In the genomic region with DNA sequence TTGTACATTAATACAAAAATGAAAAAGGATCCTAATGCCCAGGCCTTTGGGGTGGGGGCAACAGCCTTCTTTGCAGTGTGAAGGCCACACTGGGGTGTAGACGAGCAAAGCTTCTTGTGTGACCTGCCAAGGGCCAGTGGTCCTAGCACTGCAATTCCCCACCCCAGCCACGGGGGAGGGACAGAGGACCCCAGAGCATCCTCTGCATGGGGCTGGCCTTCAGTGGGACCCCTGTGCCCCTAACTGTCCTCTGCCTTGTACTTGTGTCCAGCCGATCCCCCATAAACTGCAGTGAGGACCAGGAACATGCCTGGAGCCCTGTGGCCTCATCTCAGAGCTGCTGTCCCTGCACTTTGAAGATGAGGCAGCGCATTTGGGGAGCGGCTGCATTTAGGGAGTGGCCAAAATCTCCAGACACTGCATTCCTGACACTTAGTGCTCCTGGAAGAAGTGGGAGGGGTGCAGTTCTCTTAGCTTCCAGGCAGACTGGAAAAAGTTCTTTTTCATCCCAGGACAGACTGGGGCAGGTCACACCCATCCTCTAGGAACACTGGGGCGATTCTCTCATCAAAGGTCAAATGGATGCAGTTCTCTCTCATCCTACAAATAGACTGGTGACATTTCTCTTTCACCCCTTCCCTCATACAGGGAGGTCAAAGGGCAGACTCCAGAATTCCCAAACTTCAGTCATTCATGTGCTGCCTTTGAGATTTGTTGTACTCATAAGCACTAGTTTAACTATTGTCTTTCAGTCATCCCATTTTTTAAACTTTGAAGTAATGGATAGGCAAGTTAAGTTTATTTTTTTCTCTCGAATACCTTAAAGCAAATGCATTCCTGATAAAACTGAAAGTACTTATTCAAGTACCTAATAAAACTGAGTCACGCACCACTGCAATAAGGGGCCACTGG, we compare ENCODE assay signal across 9 cellular contexts. TPM values are rescaled to one million over a fixed set of nuclear protein-coding genes. Genes with fewer than 3 reads are reported as not detected.
DNase-seq lines count a peak whose midpoint lies in the region; ATAC-seq, FAIRE-seq and TF ChIP-seq lines count a peak whose summit lies in the region.
"Had no signal": no experiment of that assay in that cellular context is flagged by ENCODE, and none has a peak within 500 bp of the region (broad histone marks: within the 10 kb centered on the region; RNA-seq: fewer than 3 reads in every experiment).

No MANE protein-coding gene starts in this region.

- no peak overlapping the region for H4K12ac ChIP-seq in trophoblast cell (ENCODE audit: low read depth, low read length)

- H3K36me3 Mint-ChIP-seq in CD4-positive, alpha-beta memory T cell = peaks cover 37 to 71% of the 10 kb centered on the region in 2 donors
- H3K36me3 Mint-ChIP-seq in activated B cell treated with CpG ODN at 0.5 μM for 24 hours (ENCODE audit: low read depth) = peaks cover 66% of the 10 kb centered on the region

- peak overlapping the region; percentile 96 to 99 (median 98) for H3K27ac Mint-ChIP-seq in CD4-positive, alpha-beta memory T cell
- peak overlapping the region; percentile 92 for H3K27ac Mint-ChIP-seq in activated B cell treated with CpG ODN at 0.5 μM for 24 hours

- TF ChIP-seq POLR2A in HepG2 (IDR thresholded peaks at IDR 0.05; ENCODE audit: insufficient read depth in 1 of 2, low read depth in 2 of 2, low read length in 2 of 2) = no peak

- H3K4me1 Mint-ChIP-seq in CD4-positive, alpha-beta memory T cell = peaks cover 46 to 100% (median 67%) of the 10 kb centered on the region in 4 donors
- H3K4me1 Mint-ChIP-seq in activated B cell treated with CpG ODN at 0.5 μM for 24 hours = peaks cover 81% of the 10 kb centered on the region

- POLR2A ChIA-PET in CD4-positive, alpha-beta memory T cell (lab: Charles Lee; ENCODE audit: partially characterized antibody) = interaction anchor here (0.5 to 21.9 kb wide), 15 partner anchors 15 to 398 kb away, joined by 3 to 551 read pairs (median 5); partner anchors contain the start of genes CCM2, H2AZ2, PPIA and PURB
- POLR2A ChIA-PET in activated B cell treated with CpG ODN at 0.5 μM for 24 hours (lab: Charles Lee) = interaction anchor here (0.6 to 13.0 kb wide), 27 partner anchors 7 to 1054 kb away, joined by 3 to 325 read pairs (median 5); partner anchors contain the start of genes CCM2, DDX56, H2AZ2 and OGDH
- POLR2A ChIA-PET in HepG2 (lab: Yijun Ruan, JAX) = no interaction called here

- H3K4me2 ChIP-seq in trophoblast cell (ENCODE audit: low read length) (no peak overlapping the region), HepG2 (ENCODE audit: low read depth, low read length) (no peak overlapping the region)

- peak overlapping the region; percentile 95 to 99 (median 98) for H3K4me3 Mint-ChIP-seq in CD4-positive, alpha-beta memory T cell
- peak overlapping the region; percentile 92 for H3K4me3 Mint-ChIP-seq in activated B cell treated with CpG ODN at 0.5 μM for 24 hours

- no peak overlapping the region for H2BK120ac ChIP-seq in trophoblast cell (ENCODE audit: insufficient read depth, low read length, poor library complexity)

- peak overlapping the region; percentile 85 for H3K27ac ChIP-seq in CD4-positive, alpha-beta memory T cell (ENCODE audit: low read depth, low read length)
- H3K27ac ChIP-seq in trophoblast cell (ENCODE audit: low read depth, low read length) (no peak overlapping the region), HepG2 (ENCODE audit: extremely low read length, insufficient read depth, low read length) (no peak overlapping the region)

- TF ChIP-seq CTCF in GM20000 (IDR thresholded peaks at IDR 0.05; ENCODE audit: extremely low read depth, missing control alignments) (peak; percentile 4), activated B cell treated with CpG ODN at 0.5 μM for 24 hours (IDR thresholded peaks at IDR 0.05) (no peak), HepG2 (CRISPR knock-in tag; IDR thresholded peaks at IDR 0.05) (no peak)

- H3K9me3 Mint-ChIP-seq in CD4-positive, alpha-beta memory T cell = no peaks in the 10 kb centered on the region
- no peaks in the 10 kb centered on the region for H3K9me3 Mint-ChIP-seq in activated B cell treated with CpG ODN at 0.5 μM for 24 hours

- H2AFZ ChIP-seq in trophoblast cell (ENCODE audit: insufficient read depth, low read length, poor library complexity) = no peak overlapping the region
- no peak overlapping the region for H2AFZ ChIP-seq in HepG2 (ENCODE audit: low read length)

- no peak for ATAC-seq in activated B cell treated with CpG ODN at 0.5 μM for 24 hours (ENCODE audit: low read depth)
- ATAC-seq in HepG2 = no peak

- no peak overlapping the region for H3K23ac ChIP-seq in trophoblast cell (ENCODE audit: low read length)

- peak overlapping the region; percentile 13 to 77 for H3K4me3 ChIP-seq in CD4-positive, alpha-beta memory T cell (ENCODE audit: low read length in 2 of 2)
- H3K4me3 ChIP-seq in mononuclear cell (ENCODE audit: low read length) (peak overlapping the region; percentile 60), trophoblast cell (ENCODE audit: low read depth, low read length) (no peak overlapping the region), HepG2 (replicated peaks in 1 of 3; ENCODE audit: insufficient read depth in 1 of 3, low read depth in 2 of 3, low read length in 3 of 3) (no peak overlapping the region)

- H3K14ac ChIP-seq in trophoblast cell (ENCODE audit: low read length) = no peak overlapping the region

- no CpG with 5 or more reads among the region's 8 CpGs for WGBS in trophoblast cell (ENCODE audit: extremely low coverage, insufficient coverage, insufficient read length)
- 36% methylated on average over 4 of the region's 8 CpGs for WGBS in HepG2 (ENCODE audit: low lambda C conversion rate)

- H2AK5ac ChIP-seq in trophoblast cell (ENCODE audit: low read length) = no peak overlapping the region

- peaks cover 78% of the 10 kb centered on the region for H3K4me1 ChIP-seq in CD4-positive, alpha-beta memory T cell (ENCODE audit: insufficient read depth, low read length)
- H3K4me1 ChIP-seq in mononuclear cell (ENCODE audit: insufficient read depth, low read length) (peaks cover 70% of the 10 kb centered on the region), trophoblast cell (ENCODE audit: control insufficient read depth in 1 of 2, insufficient read depth in 2 of 2, low read length in 2 of 2) (peaks cover 5 to 7% of the 10 kb centered on the region in 2 experiments), HepG2 (ENCODE audit: insufficient read depth, low read length) (peaks cover 23% of the 10 kb centered on the region)

- BruUV-seq in HepG2 (replicated peaks; lab: Mats Ljungman, UMichigan) = no TSS peak

- H3K27me3 ChIP-seq in CD4-positive, alpha-beta memory T cell (ENCODE audit: insufficient read depth, low read length) = no peaks in the 10 kb centered on the region
- no peaks in the 10 kb centered on the region for H3K27me3 ChIP-seq in mononuclear cell (ENCODE audit: insufficient read depth, low read length)
- H3K27me3 ChIP-seq in trophoblast cell (ENCODE audit: insufficient read depth, low read length) = no peaks in the 10 kb centered on the region
- H3K27me3 ChIP-seq in HepG2 (ENCODE audit: control insufficient read depth in 1 of 2, insufficient read depth in 2 of 2, low read length in 2 of 2) = peaks cover 4 to 5% of the 10 kb centered on the region in 2 experiments; a peak in 2 of 5 replicates

- H4K8ac ChIP-seq in trophoblast cell (ENCODE audit: low read depth, low read length) = no peak overlapping the region

- no peak overlapping the region for H2BK5ac ChIP-seq in trophoblast cell (ENCODE audit: low read depth, low read length, poor library complexity)

- H3K36me3 ChIP-seq in CD4-positive, alpha-beta memory T cell (ENCODE audit: insufficient read depth, low read length) = peaks cover 47% of the 10 kb centered on the region
- H3K36me3 ChIP-seq in trophoblast cell (ENCODE audit: control insufficient read depth in 1 of 2, insufficient read depth in 2 of 2, low read length in 2 of 2) = peaks cover 24 to 31% of the 10 kb centered on the region in 2 experiments
- no peaks in the 10 kb centered on the region for H3K36me3 ChIP-seq in HepG2 (replicated peaks in 1 of 2; ENCODE audit: control insufficient read depth in 1 of 2, insufficient read depth in 2 of 2, low read length in 2 of 2)

- no peak overlapping the region for H2BK12ac ChIP-seq in trophoblast cell (ENCODE audit: low read length)

- no peak overlapping the region for H3K9ac ChIP-seq in trophoblast cell (ENCODE audit: low read length)
- H3K9ac ChIP-seq in HepG2 (ENCODE audit: insufficient read depth, low read depth, low read length) = no peak overlapping the region

- intact Hi-C loops in CD4-positive, alpha-beta memory T cell (cut with micrococcal nuclease) = loop anchor here (1.0 kb wide), 3 partner anchors 20 to 132 kb away; partner anchors contain the start of gene TBRG4
- intact Hi-C loops in activated B cell treated with CpG ODN at 0.5 μM for 24 hours (cut with micrococcal nuclease) (loop anchor here (1.0 to 5.0 kb wide), 10 partner anchors 16 to 788 kb away; partner anchors contain the start of genes PURB, TBRG4 and TMED4), HepG2 (cut with micrococcal nuclease; ENCODE audit: unreplicated experiment) (no loop called here)

- H4K20me1 ChIP-seq in HepG2 (ENCODE audit: insufficient read depth, low read length) = no peaks in the 10 kb centered on the region

- no peak for TF ChIP-seq EP300 in HepG2 (IDR thresholded peaks at IDR 0.05; ENCODE audit: low read depth in 2 of 2, low read length in 2 of 2)
- no peak for TF ChIP-seq EP300 in HepG2 (CRISPR knock-in tag; IDR thresholded peaks at IDR 0.05; ENCODE audit: borderline replicate concordance)

- H3K4ac ChIP-seq in trophoblast cell (ENCODE audit: low read depth, low read length) = no peak overlapping the region

- H3K9me3 ChIP-seq in CD4-positive, alpha-beta memory T cell (ENCODE audit: control insufficient read depth in 1 of 2, low read length in 2 of 2) = no peaks in the 10 kb centered on the region
- no peaks in the 10 kb centered on the region for H3K9me3 ChIP-seq in mononuclear cell (ENCODE audit: low read depth, low read length)
- H3K9me3 ChIP-seq in trophoblast cell (ENCODE audit: insufficient read depth, low read depth, low read length) = no peaks in the 10 kb centered on the region
- H3K9me3 ChIP-seq in HepG2 (ENCODE audit: low read length) = no peaks in the 10 kb centered on the region

- TF ChIP-seq RAD21 in HepG2 (CRISPR knock-in tag; IDR thresholded peaks at IDR 0.05) = no peak

- H3K79me2 ChIP-seq in trophoblast cell (ENCODE audit: control insufficient read depth, insufficient read depth, low read length, poor library complexity) (no peaks in the 10 kb centered on the region), HepG2 (ENCODE audit: insufficient read depth, low read length) (no peaks in the 10 kb centered on the region)

- H4K91ac ChIP-seq in trophoblast cell (ENCODE audit: low read depth, low read length) = no peak overlapping the region

- CTCF ChIA-PET in CD4-positive, alpha-beta memory T cell (lab: Charles Lee; ENCODE audit: partially characterized antibody) = interaction anchor here (1.2 to 8.1 kb wide), 5 partner anchors 17 to 56 kb away, joined by 3 to 120 read pairs (median 7); partner anchors contain the start of gene CCM2
- CTCF ChIA-PET in activated B cell treated with CpG ODN at 0.5 μM for 24 hours (lab: Charles Lee) = interaction anchor here (1.0 to 2.1 kb wide), 2 partner anchors 18 to 22 kb away, joined by 3 to 8 read pairs; no protein-coding TSS in a partner anchor
- CTCF ChIA-PET in HepG2 (lab: Yijun Ruan, JAX; ENCODE audit: low intra/inter-chr PET ratio, low total read pairs) = no interaction called here

- DNase-seq in CD4-positive, alpha-beta memory T cell = no peak
- DNase-seq in GM20000 (ENCODE audit: low spot score) = peak; percentile 17
- no peak for DNase-seq in activated B cell treated with CpG ODN at 0.5 μM for 24 hours
- DNase-seq in trophoblast cell = no peak
- DNase-seq in foreskin melanocyte = no peak
- DNase-seq in HepG2 (ENCODE audit: low spot score) = no peak
- DNase-seq in HT-29 (ENCODE audit: low spot score) = no peak

- FAIRE-seq in HepG2 (lab: Jason Lieb, UNC) = no peak
- FAIRE-seq: TTC549 had no signal

- no peaks in the 10 kb centered on the region for H3K27me3 Mint-ChIP-seq in CD4-positive, alpha-beta memory T cell
- no peaks in the 10 kb centered on the region for H3K27me3 Mint-ChIP-seq in activated B cell treated with CpG ODN at 0.5 μM for 24 hours

- in situ Hi-C loops in HepG2 (cut with HindIII; ENCODE audit: extremely low pct_ligation_motif_present, low pct_unique_long_range_greater_than_20kb) = no loop called here

- no peaks in the 10 kb centered on the region for H3K79me1 ChIP-seq in trophoblast cell (ENCODE audit: low read length)

- H3K18ac ChIP-seq in trophoblast cell (ENCODE audit: low read length) = no peak overlapping the region

RNA-seq across cellular contexts. Expression of gene MYO1G, which starts 0.9 kb away (rescaled TPM):
- 10 to 100 TPM; 92.9 to 94.2 TPM for total RNA-seq in CD4-positive, alpha-beta memory T cell
- 100 to 1,000 TPM; 143 to 168 TPM for polyA plus RNA-seq in CD4-positive, alpha-beta memory T cell
- total RNA-seq in activated B cell treated with CpG ODN at 0.5 μM for 24 hours = 143 and 154 TPM in 2 replicates
- 180 TPM for total RNA-seq in mononuclear cell
- 0.03 TPM in 2 replicates for polyA plus RNA-seq in trophoblast cell (2013)
- total RNA-seq in HepG2 (2016; rRNA removed; fragmentation: Illumina TruSeq; extraction: Trizol) = 0.28 and 0.29 TPM in 2 replicates
- 0.09 TPM in 1 of 2 replicates, not detected in the other for total RNA-seq in HepG2 (2016; cell fraction: cytosol; rRNA removed; fragmentation: Illumina TruSeq; extraction: Trizol; ENCODE audit: low read depth)
- 0.12 and 0.22 TPM in 2 replicates for total RNA-seq in HepG2 (2016; cell fraction: insoluble cytoplasmic fraction; rRNA removed; fragmentation: Illumina TruSeq; extraction: Trizol)
- total RNA-seq in HepG2 (2016; cell fraction: membrane; rRNA removed; fragmentation: Illumina TruSeq; extraction: Trizol) = not detected in 2 replicates
- total RNA-seq in HepG2 (2016; cell fraction: nucleus; rRNA removed; fragmentation: Illumina TruSeq; extraction: Trizol) = 0.28 TPM in 1 of 2 replicates, not detected in the other
- 1.1 and 2.4 TPM in 2 replicates for polyA plus RNA-seq in HepG2 (2011; rRNA removed)
- polyA plus RNA-seq in HepG2 (2011; cell fraction: cytosol; rRNA removed) = 0.71 and 1.2 TPM in 2 replicates
- 3.8 and 5.7 TPM in 2 replicates for polyA plus RNA-seq in HepG2 (2011; cell fraction: nucleus; rRNA removed)
- polyA plus RNA-seq in HepG2 (2012) = 0.44 and 1.2 TPM in 2 replicates
- polyA plus RNA-seq in HepG2 (2016; cell fraction: cytosol; fragmentation: Illumina TruSeq; extraction: Trizol; ENCODE audit: low read depth) = not detected in 2 replicates
- 0.15 and 0.21 TPM in 2 replicates for polyA plus RNA-seq in HepG2 (2016; cell fraction: insoluble cytoplasmic fraction; fragmentation: Illumina TruSeq; extraction: Trizol; ENCODE audit: low read depth)
- polyA plus RNA-seq in HepG2 (2016; cell fraction: membrane; fragmentation: Illumina TruSeq; extraction: Trizol; ENCODE audit: low read depth) = 0.08 TPM in 1 of 2 replicates, not detected in the other
- polyA plus RNA-seq in HepG2 (2016; cell fraction: nucleus; fragmentation: Illumina TruSeq; extraction: Trizol; ENCODE audit: insufficient read depth, low read depth) = 0.31 and 0.44 TPM in 2 replicates
- polyA minus RNA-seq in HepG2 (2011; rRNA and poly(A)+ RNA removed; ENCODE audit: low replicate concordance) = 1.7 and 89.4 TPM in 2 replicates
- 0.70 and 1.2 TPM in 2 replicates for polyA minus RNA-seq in HepG2 (2011; cell fraction: cytosol; rRNA and poly(A)+ RNA removed)
- 1.4 and 2.6 TPM in 2 replicates for polyA minus RNA-seq in HepG2 (2011; cell fraction: nucleus; rRNA and poly(A)+ RNA removed)
- 0.08 and 0.31 TPM in 2 replicates for total RNA-seq in HT-29 (2014; rRNA removed; shearing (Covaris generic))

RNA-seq across cellular contexts. Expression of gene CCM2, which starts 20.3 kb away (rescaled TPM):
- total RNA-seq in CD4-positive, alpha-beta memory T cell = 100 to 1,000 TPM; 192 to 200 TPM
- 10 to 100 TPM; 82.1 to 91.9 TPM for polyA plus RNA-seq in CD4-positive, alpha-beta memory T cell
- total RNA-seq in activated B cell treated with CpG ODN at 0.5 μM for 24 hours = 83.8 and 89.0 TPM in 2 replicates
- total RNA-seq in mononuclear cell = 35.7 TPM
- 25.9 and 26.5 TPM in 2 replicates for polyA plus RNA-seq in trophoblast cell (2013)
- 14.2 and 15.8 TPM in 2 replicates for total RNA-seq in HepG2 (2016; rRNA removed; fragmentation: Illumina TruSeq; extraction: Trizol)
- 18.2 and 19.1 TPM in 2 replicates for total RNA-seq in HepG2 (2016; cell fraction: cytosol; rRNA removed; fragmentation: Illumina TruSeq; extraction: Trizol; ENCODE audit: low read depth)
- total RNA-seq in HepG2 (2016; cell fraction: insoluble cytoplasmic fraction; rRNA removed; fragmentation: Illumina TruSeq; extraction: Trizol) = 12.5 and 16.6 TPM in 2 replicates
- 37.4 and 37.5 TPM in 2 replicates for total RNA-seq in HepG2 (2016; cell fraction: membrane; rRNA removed; fragmentation: Illumina TruSeq; extraction: Trizol)
- 9.5 and 10.1 TPM in 2 replicates for total RNA-seq in HepG2 (2016; cell fraction: nucleus; rRNA removed; fragmentation: Illumina TruSeq; extraction: Trizol)
- 13.7 and 20.8 TPM in 2 replicates for polyA plus RNA-seq in HepG2 (2011; rRNA removed)
- polyA plus RNA-seq in HepG2 (2011; cell fraction: cytosol; rRNA removed) = 13.4 and 18.8 TPM in 2 replicates
- 21.0 and 23.0 TPM in 2 replicates for polyA plus RNA-seq in HepG2 (2011; cell fraction: nucleus; rRNA removed)
- 10.2 and 13.2 TPM in 2 replicates for polyA plus RNA-seq in HepG2 (2012)
- polyA plus RNA-seq in HepG2 (2016; cell fraction: cytosol; fragmentation: Illumina TruSeq; extraction: Trizol; ENCODE audit: low read depth) = 25.8 and 27.8 TPM in 2 replicates
- polyA plus RNA-seq in HepG2 (2016; cell fraction: insoluble cytoplasmic fraction; fragmentation: Illumina TruSeq; extraction: Trizol; ENCODE audit: low read depth) = 14.5 and 18.7 TPM in 2 replicates
- polyA plus RNA-seq in HepG2 (2016; cell fraction: membrane; fragmentation: Illumina TruSeq; extraction: Trizol; ENCODE audit: low read depth) = 34.2 and 39.7 TPM in 2 replicates
- 20.6 and 22.6 TPM in 2 replicates for polyA plus RNA-seq in HepG2 (2016; cell fraction: nucleus; fragmentation: Illumina TruSeq; extraction: Trizol; ENCODE audit: insufficient read depth, low read depth)
- polyA minus RNA-seq in HepG2 (2011; rRNA and poly(A)+ RNA removed; ENCODE audit: low replicate concordance) = 18.9 and 30.7 TPM in 2 replicates
- 8.0 and 10.6 TPM in 2 replicates for polyA minus RNA-seq in HepG2 (2011; cell fraction: cytosol; rRNA and poly(A)+ RNA removed)
- 3.9 and 8.0 TPM in 2 replicates for polyA minus RNA-seq in HepG2 (2011; cell fraction: nucleus; rRNA and poly(A)+ RNA removed)
- 69.8 and 90.2 TPM in 2 replicates for total RNA-seq in HT-29 (2014; rRNA removed; shearing (Covaris generic))

Comparison
In these comparisons a context has a peak if more than half of its experiments do, and no peak if none do; other contexts are left out.
1. H3K4me3 ChIP-seq: peak in CD4-positive, alpha-beta memory T cell (2 of 2) and mononuclear cell (single experiment); none in trophoblast cell (single experiment) and HepG2 (0 of 3).
2. RNA of gene MYO1G, which starts 0.9 kb away (total RNA-seq): 180 TPM in mononuclear cell (single experiment), 143 to 154 TPM in activated B cell treated with CpG ODN at 0.5 μM for 24 hours and 92.9 to 94.2 TPM in CD4-positive, alpha-beta memory T cell; 0.09 to 0.29 TPM in HepG2 and 0.08 to 0.31 TPM in HT-29; every median in the first group is over 10 times any median in the second.